16 cellular contexts compared by ENCODE assay signal in the genomic region with DNA sequence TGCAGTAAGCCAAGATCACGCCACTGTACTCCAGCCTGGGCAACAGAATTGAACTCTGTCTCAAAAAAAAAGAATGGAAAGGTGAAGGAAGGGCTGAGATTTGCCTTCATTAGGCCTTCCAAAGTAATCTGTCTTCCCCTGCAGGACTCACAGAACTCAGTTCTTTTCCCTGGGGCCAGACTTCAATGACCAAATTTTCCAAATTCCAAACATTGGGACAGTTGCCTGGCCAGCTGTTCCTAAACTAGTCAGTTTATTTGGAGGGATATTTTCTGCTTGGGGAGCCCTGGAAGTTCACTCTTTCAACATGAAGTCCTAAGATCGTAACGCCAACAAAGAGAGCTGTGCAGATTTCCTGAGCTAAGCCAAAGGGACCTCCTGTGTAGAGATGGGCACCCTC.
"Had no signal": no experiment of that assay in that cellular context is flagged by ENCODE, and none has a peak within 500 bp of the region (broad histone marks: within the 10 kb centered on the region; RNA-seq: fewer than 3 reads in every experiment).

No MANE protein-coding gene starts in this region.

- ATAC-seq: activated CD8-positive, alpha-beta memory T cell treated with anti-CD3 and anti-CD28 coated beads, Interleukin-2, amount 10 ng/mL, durations not matched to agents 7 days and 5 days; activated T-cell treated with anti-CD3 and anti-CD28 coated beads, Interleukin-2, amount 50 U/mL, for 4 hours; esophagus mucosa; left lobe of liver had no signal

- H3K27me3 Mint-ChIP-seq: activated CD8-positive, alpha-beta memory T cell treated with anti-CD3 and anti-CD28 coated beads, Interleukin-2, amount 10 ng/mL, durations not matched to agents 7 days and 5 days; activated naive CD8-positive, alpha-beta T cell had no signal

- H3K4me3 Mint-ChIP-seq: activated CD8-positive, alpha-beta memory T cell treated with anti-CD3 and anti-CD28 coated beads, Interleukin-2, amount 10 ng/mL, durations not matched to agents 7 days and 5 days; activated naive CD8-positive, alpha-beta T cell; activated T-cell treated with anti-CD3 and anti-CD28 coated beads, Interleukin-2, amount 50 U/mL, for 4 hours had no signal

- H3K27ac ChIP-seq: brain microvascular endothelial cell, tibial artery had no signal

- H3K36me3 Mint-ChIP-seq: activated naive CD8-positive, alpha-beta T cell had no signal

- H3K4me3 ChIP-seq: dorsolateral prefrontal cortex, skin epidermis, tibial artery had no signal

- DNase-seq: activated CD4-positive, alpha-beta T cell treated with anti-CD3 and anti-CD28 coated beads, Interleukin-2, amount 50 U/mL, for 4 hours; activated CD4-positive, CD25-positive, alpha-beta regulatory T cell; activated CD8-positive, alpha-beta memory T cell treated with anti-CD3 and anti-CD28 coated beads, Interleukin-2, amount 10 ng/mL, durations not matched to agents 7 days and 5 days; activated effector memory CD4-positive, alpha-beta T cell treated with anti-CD3 and anti-CD28 coated beads, Interleukin-2, amount 50 U/mL, for 16 hours; activated T-cell treated with anti-CD3 and anti-CD28 coated beads, Interleukin-2, amount 50 U/mL, for 4 hours; brain microvascular endothelial cell; dorsolateral prefrontal cortex; foreskin fibroblast; glutamatergic neuron; retina; T-helper 2 cell; tibial artery had no signal

- H3K9me3 Mint-ChIP-seq: activated T-cell treated with anti-CD3 and anti-CD28 coated beads, Interleukin-2, amount 50 U/mL, for 4 hours had no signal

- H3K36me3 ChIP-seq: brain microvascular endothelial cell, tibial artery had no signal

- H3K27me3 ChIP-seq: brain microvascular endothelial cell, dorsolateral prefrontal cortex, tibial artery had no signal

- H3K9me3 ChIP-seq: tibial artery had no signal
